In the genomic region with DNA sequence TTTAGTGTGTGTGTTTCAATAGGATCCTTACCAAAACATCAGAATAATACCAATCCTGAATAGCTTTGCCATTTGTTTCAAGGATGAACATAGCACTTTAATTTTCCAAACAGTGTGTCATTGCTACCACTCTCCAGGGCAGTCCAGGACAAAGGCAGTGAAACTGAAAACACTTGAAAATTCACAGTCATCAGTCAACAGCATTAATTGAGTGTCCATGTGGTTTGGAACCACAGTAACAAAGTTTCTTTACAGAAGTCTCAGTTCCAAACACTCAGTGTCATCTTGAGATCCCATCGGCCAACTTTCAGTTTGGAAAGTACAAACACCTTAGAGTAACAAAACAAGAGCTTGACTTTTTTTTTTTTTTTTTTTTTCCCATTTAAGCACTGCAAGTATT, we compare ENCODE assay signal across 12 cellular contexts.
DNase-seq lines count a peak whose midpoint lies in the region; ATAC-seq lines count a peak whose summit lies in the region.
"Had no signal": no experiment of that assay in that cellular context is flagged by ENCODE, and none has a peak within 500 bp of the region (broad histone marks: within the 10 kb centered on the region; RNA-seq: fewer than 3 reads in every experiment).

No MANE protein-coding gene starts in this region.

- H3K9me3 ChIP-seq in Karpas-422 (ENCODE audit: low read length), result no peaks in the 10 kb centered on the region
- H3K9me3 ChIP-seq: gastrocnemius medialis, left ventricle myocardium inferior had no signal

- H3K79me2 ChIP-seq in Karpas-422 (ENCODE audit: low read length), result no peaks in the 10 kb centered on the region

- peaks cover 6% of the 10 kb centered on the region for H3K4me1 Mint-ChIP-seq in stimulated activated memory B cell treated with anti-CD40 and anti-IgM and Interleukin-4, amounts not matched to agents 10 μg/mL and 1 μg/mL and 100 μg/mL, for 72 hours

- no peak overlapping the region for H3K4me3 Mint-ChIP-seq in stimulated activated memory B cell treated with anti-CD40 and anti-IgM and Interleukin-4, amounts not matched to agents 10 μg/mL and 1 μg/mL and 100 μg/mL, for 72 hours

- DNase-seq in DMS 273 treated with DMSO at 0.1 percent for 48 hours (lab: John Stamatoyannopoulos, UW) (no peak), NCI-H2029 treated with DMSO at 0.1 percent for 48 hours (lab: John Stamatoyannopoulos, UW) (no peak), Karpas-422 (no peak)
- DNase-seq: activated CD4-positive, alpha-beta T cell treated with anti-CD3 and anti-CD28 coated beads, Interleukin-2, amount 50 U/mL, for 4 hours; gastrocnemius medialis; left ventricle myocardium inferior; NCI-H345 had no signal

- peak; percentile 43 for ATAC-seq in GM19328 (IDR thresholded peaks at IDR 0.05; ENCODE audit: unreplicated experiment)
- peak; percentile 82 for ATAC-seq in HG02623 (IDR thresholded peaks at IDR 0.05; ENCODE audit: unreplicated experiment)
- peak; percentile 84 for ATAC-seq in HG03354 (IDR thresholded peaks at IDR 0.05; ENCODE audit: poor library complexity, severe bottlenecking, unreplicated experiment)
- peak; percentile 54 for ATAC-seq in stimulated activated memory B cell treated with anti-CD40 and anti-IgM and Interleukin-4, amounts not matched to agents 10 μg/mL and 1 μg/mL and 100 μg/mL, for 72 hours
- ATAC-seq: gastrocnemius medialis, SK-N-SH treated with all-trans-retinoic acid at 6 μM for 48 hours had no signal

- H4K20me1 ChIP-seq in Karpas-422 (ENCODE audit: insufficient read depth, low read depth, low read length), result no peaks in the 10 kb centered on the region

- no peaks in the 10 kb centered on the region for H3K27me3 Mint-ChIP-seq in stimulated activated memory B cell treated with anti-CD40 and anti-IgM and Interleukin-4, amounts not matched to agents 10 μg/mL and 1 μg/mL and 100 μg/mL, for 72 hours

- no peaks in the 10 kb centered on the region for H3K4me1 ChIP-seq in Karpas-422 (ENCODE audit: low read length)
- H3K4me1 ChIP-seq: gastrocnemius medialis, left ventricle myocardium inferior had no signal

- no peak overlapping the region for H2AFZ ChIP-seq in Karpas-422 (ENCODE audit: low read length)

- no peaks in the 10 kb centered on the region for H3K9me2 ChIP-seq in Karpas-422 (replicated peaks; ENCODE audit: insufficient read depth, low read length)

- H3K4me2 ChIP-seq in Karpas-422 (ENCODE audit: low read depth, low read length, poor library complexity, severe bottlenecking), result no peak overlapping the region

- H3K36me3 Mint-ChIP-seq in stimulated activated memory B cell treated with anti-CD40 and anti-IgM and Interleukin-4, amounts not matched to agents 10 μg/mL and 1 μg/mL and 100 μg/mL, for 72 hours, result no peaks in the 10 kb centered on the region

- no peak overlapping the region for H3K27ac ChIP-seq in Karpas-422 (ENCODE audit: low read length)
- H3K27ac ChIP-seq: gastrocnemius medialis, left ventricle myocardium inferior had no signal

- H3K27me3 ChIP-seq in Karpas-422 (ENCODE audit: low read length), result no peaks in the 10 kb centered on the region
- H3K27me3 ChIP-seq: gastrocnemius medialis had no signal

- H3K9ac ChIP-seq in Karpas-422 (ENCODE audit: low read length), result no peak overlapping the region

- no peak overlapping the region for H3K4me3 ChIP-seq in Karpas-422 (ENCODE audit: low read length)
- H3K4me3 ChIP-seq: gastrocnemius medialis, left ventricle myocardium inferior had no signal

- H3K9me3 Mint-ChIP-seq in stimulated activated memory B cell treated with anti-CD40 and anti-IgM and Interleukin-4, amounts not matched to agents 10 μg/mL and 1 μg/mL and 100 μg/mL, for 72 hours, result no peaks in the 10 kb centered on the region

- no peak overlapping the region for H3K27ac Mint-ChIP-seq in stimulated activated memory B cell treated with anti-CD40 and anti-IgM and Interleukin-4, amounts not matched to agents 10 μg/mL and 1 μg/mL and 100 μg/mL, for 72 hours

- no peaks in the 10 kb centered on the region for H3K36me3 ChIP-seq in Karpas-422 (ENCODE audit: insufficient read depth, low read length)
- H3K36me3 ChIP-seq: gastrocnemius medialis, left ventricle myocardium inferior had no signal
